Comparison of ENCODE assay signal across 8 cellular contexts in genomic region chr9:128128836-128129590, GRCh38. TPM values are rescaled to one million over a fixed set of nuclear protein-coding genes. Genes with fewer than 3 reads are reported as not detected.
DNase-seq lines count a peak whose midpoint lies in the region; ATAC-seq and TF ChIP-seq lines count a peak whose summit lies in the region.

No MANE protein-coding gene starts in this region.

- H3K36me3 Mint-ChIP-seq in progenitor cell of endocrine pancreas (ENCODE audit: insufficient read depth), result peaks cover 2% of the 10 kb centered on the region

- no peak for DNase-seq in GM06990 (ENCODE audit: extremely low read depth, insufficient read length)
- no peak for DNase-seq in SK-N-MC (ENCODE audit: low read depth, low spot score)
- DNase-seq in fibroblast of pulmonary artery (ENCODE audit: low read depth), result no peak
- DNase-seq in progenitor cell of endocrine pancreas (ENCODE audit: low spot score, unreplicated experiment), result no peak
- DNase-seq in GF-D8 (lab: John Stamatoyannopoulos, UW), result no peak
- DNase-seq in NCI-H2227 (lab: John Stamatoyannopoulos, UW; ENCODE audit: unreplicated experiment), result no peak
- no peak for DNase-seq in activated CD4-positive, alpha-beta T cell treated with anti-CD3 and anti-CD28 coated beads for 1 hour

- no peak for ATAC-seq in GM19035 (IDR thresholded peaks at IDR 0.05; ENCODE audit: unreplicated experiment)

- H3K36me3 ChIP-seq in GM06990 (ENCODE audit: control insufficient read depth, insufficient read depth, low read length), result peaks cover 3% of the 10 kb centered on the region
- H3K36me3 ChIP-seq in SK-N-MC (ENCODE audit: insufficient read depth, low read length), result peaks cover 6% of the 10 kb centered on the region; the same call in 1 of the 2 replicates

- H3K4me3 ChIP-seq in GM06990 (replicated peaks; ENCODE audit: low read depth, low read length) (peak overlapping the region; percentile 91), SK-N-MC (peak overlapping the region; percentile 98), fibroblast of pulmonary artery (replicated peaks; ENCODE audit: low read depth, low read length) (peak overlapping the region; percentile 93)

- no peak overlapping the region for H3K27ac ChIP-seq in SK-N-MC

- H3K27me3 ChIP-seq in GM06990 (replicated peaks; ENCODE audit: control insufficient read depth, insufficient read depth, low read length), result no peaks in the 10 kb centered on the region; the same call in 1 of the 2 replicates

- H3K27ac Mint-ChIP-seq in progenitor cell of endocrine pancreas, result no peak overlapping the region

- peak overlapping the region; percentile 98 for H3K4me3 Mint-ChIP-seq in progenitor cell of endocrine pancreas (ENCODE audit: low read depth)

- H3K4me1 Mint-ChIP-seq in progenitor cell of endocrine pancreas (ENCODE audit: low read depth), result peaks cover 21% of the 10 kb centered on the region

- no peak for TF ChIP-seq CTCF in GM06990 (IDR thresholded peaks at IDR 0.05; ENCODE audit: insufficient read depth, low read length, poor library complexity, severe bottlenecking)
- no peak for TF ChIP-seq CTCF in fibroblast of pulmonary artery (IDR thresholded peaks at IDR 0.05; ENCODE audit: low read length, missing control alignments)
- no peak for TF ChIP-seq CTCF in progenitor cell of endocrine pancreas (IDR thresholded peaks at IDR 0.05; ENCODE audit: unreplicated experiment)

- H3K9me3 Mint-ChIP-seq in progenitor cell of endocrine pancreas (ENCODE audit: low read depth), result peaks cover 5% of the 10 kb centered on the region

- no peaks in the 10 kb centered on the region for H3K9me3 ChIP-seq in SK-N-MC (ENCODE audit: low read depth, low read length)

- H3K9ac ChIP-seq in SK-N-MC (ENCODE audit: insufficient read length), result peak overlapping the region; percentile 86

- H3K27me3 Mint-ChIP-seq in progenitor cell of endocrine pancreas, result peaks cover 3% of the 10 kb centered on the region

RNA-seq across cellular contexts. Expression of gene PTGES2, which starts 1.5 kb away (rescaled TPM):
- total RNA-seq in progenitor cell of endocrine pancreas, result 60.4 and 61.5 TPM in 2 replicates

RNA-seq across cellular contexts. Expression of gene LCN2, which starts 20.2 kb away (rescaled TPM):
- total RNA-seq in progenitor cell of endocrine pancreas, result not detected in 2 replicates

RNA-seq across cellular contexts. Expression of gene BBLN, which starts 31.1 kb away (rescaled TPM):
- total RNA-seq in progenitor cell of endocrine pancreas, result 57.3 and 62.5 TPM in 2 replicates
